Comparison of ENCODE assay signal across 10 cellular contexts in the genomic region with DNA sequence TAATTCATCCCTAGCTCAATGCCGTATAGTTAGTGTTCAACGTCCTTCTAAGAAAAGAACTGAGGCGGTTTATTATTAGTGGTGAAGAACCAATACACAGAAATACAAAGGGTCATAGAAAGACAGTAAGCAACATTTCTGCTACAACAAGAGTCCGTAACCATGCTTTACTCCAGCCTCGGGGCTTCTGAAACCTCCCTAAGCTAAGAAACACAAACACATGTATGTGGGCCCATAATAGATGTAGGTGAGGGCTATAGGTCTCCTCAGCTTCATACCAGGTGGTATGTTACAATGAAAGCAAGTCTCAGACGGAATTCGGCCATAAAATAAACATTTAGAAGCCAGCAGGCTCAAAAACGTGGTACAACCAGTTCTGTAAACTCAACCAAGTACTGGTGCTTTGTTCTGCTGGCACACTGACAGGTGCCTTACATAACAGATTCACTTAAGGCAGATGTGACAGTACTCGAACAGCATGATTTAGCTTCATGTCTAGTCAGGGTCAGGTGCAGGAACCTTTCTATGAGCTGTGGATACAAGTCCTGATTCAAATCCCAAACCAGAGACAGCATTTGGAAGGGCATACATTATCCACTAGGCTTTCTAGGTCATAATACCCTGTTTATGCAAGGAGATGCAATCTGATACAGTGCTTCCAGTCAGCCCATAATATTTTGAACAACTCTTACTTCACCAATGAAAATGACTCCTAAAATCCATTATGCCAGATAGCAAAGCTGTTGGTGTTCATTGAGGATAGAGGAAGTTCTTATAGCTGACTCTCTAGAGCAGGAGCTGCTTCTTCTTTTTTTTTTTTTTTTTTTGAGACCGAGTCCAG.
DNase-seq lines count a peak whose midpoint lies in the region; TF ChIP-seq lines count a peak whose summit lies in the region.
"Had no signal": no experiment of that assay in that cellular context is flagged by ENCODE, and none has a peak within 500 bp of the region (broad histone marks: within the 10 kb centered on the region; RNA-seq: fewer than 3 reads in every experiment).

No MANE protein-coding gene starts in this region.

- no peak overlapping the region for H3K4me3 Mint-ChIP-seq in endothelial cell (ENCODE audit: unreplicated experiment)

- H3K27me3 ChIP-seq in mammary epithelial cell (ENCODE audit: insufficient read depth, low read length) (no peaks in the 10 kb centered on the region), mucosa of stomach (ENCODE audit: control insufficient read depth, insufficient read depth, low read length) (no peaks in the 10 kb centered on the region)
- H3K27me3 ChIP-seq: BLaER1 had no signal

- WGBS in mammary epithelial cell (ENCODE audit: low coverage, missing lambda C conversion rate), result 47% methylated on average over 10 of the region's 10 CpGs

- H3K9ac ChIP-seq in mammary epithelial cell (ENCODE audit: insufficient read depth, low read length) (no peak overlapping the region), mucosa of stomach (ENCODE audit: low read length) (peak overlapping the region; percentile 50)
- H3K9ac ChIP-seq: BLaER1 had no signal

- peak overlapping the region; percentile 46 for H2AFZ ChIP-seq in mammary epithelial cell (ENCODE audit: low read depth, low read length)

- no peaks in the 10 kb centered on the region for H3K4me1 Mint-ChIP-seq in endothelial cell (ENCODE audit: unreplicated experiment)

- H3K4me1 ChIP-seq in mammary epithelial cell (ENCODE audit: insufficient read depth, low read length) (peaks cover 37% of the 10 kb centered on the region), mucosa of stomach (ENCODE audit: control insufficient read depth, insufficient read depth, low read length) (peaks cover 43% of the 10 kb centered on the region)

- intact Hi-C loops in mammary epithelial cell (cut with micrococcal nuclease), result no loop called here

- dilution Hi-C loops in mammary epithelial cell (cut with HindIII; ENCODE audit: low sequenced_read_pairs), result no loop called here

- H3K4me2 ChIP-seq in mammary epithelial cell (ENCODE audit: insufficient read depth, low read depth, low read length), result no peak overlapping the region
- H3K4me2 ChIP-seq: BLaER1 had no signal

- H3K27me3 Mint-ChIP-seq in endothelial cell (ENCODE audit: unreplicated experiment), result peaks cover 1% of the 10 kb centered on the region

- H3K36me3 ChIP-seq in mammary epithelial cell (ENCODE audit: insufficient read depth, low read length) (no peaks in the 10 kb centered on the region), mucosa of stomach (ENCODE audit: control insufficient read depth, insufficient read depth, low read length) (no peaks in the 10 kb centered on the region)

- no peaks in the 10 kb centered on the region for H3K9me3 ChIP-seq in mammary epithelial cell (replicated peaks; ENCODE audit: insufficient read depth, low read length)
- H3K9me3 ChIP-seq in mucosa of stomach (ENCODE audit: control insufficient read depth, low read length), result no peaks in the 10 kb centered on the region

- H3K27ac Mint-ChIP-seq in endothelial cell (ENCODE audit: unreplicated experiment), result no peak overlapping the region

- no peaks in the 10 kb centered on the region for H4K20me1 ChIP-seq in mammary epithelial cell (ENCODE audit: insufficient read depth, low read length)
- H4K20me1 ChIP-seq: BLaER1 had no signal

- H3K27ac ChIP-seq in mammary epithelial cell (ENCODE audit: insufficient read depth, low read depth, low read length), result no peak overlapping the region
- H3K27ac ChIP-seq: BLaER1, SK-N-MC had no signal

- CTCF ChIA-PET in mammary epithelial cell (lab: Charles Lee; ENCODE audit: low non-redundant PET), result no interaction called here

- no peaks in the 10 kb centered on the region for H3K9me3 Mint-ChIP-seq in endothelial cell (ENCODE audit: unreplicated experiment)

- BruUV-seq in mammary epithelial cell (replicated peaks; lab: Mats Ljungman, UMichigan), result no TSS peak

- no peak overlapping the region for H3K4me3 ChIP-seq in mammary epithelial cell (replicated peaks in 1 of 3; ENCODE audit: insufficient read depth in 1 of 3, low read depth in 2 of 3, low read length in 3 of 3)
- H3K4me3 ChIP-seq in mucosa of stomach (ENCODE audit: low read length), result peak overlapping the region; percentile 15
- H3K4me3 ChIP-seq: BLaER1, SK-N-MC had no signal

- in situ Hi-C loops in mammary epithelial cell (cut with MboI; ENCODE audit: low sequenced_read_pairs in 2 of 2), result no loop called here

- no peaks in the 10 kb centered on the region for H3K79me2 ChIP-seq in mammary epithelial cell (ENCODE audit: insufficient read depth, low read length)

- TF ChIP-seq CTCF in mammary epithelial cell (conservative IDR thresholded peaks at IDR 0.05 in 1 of 2, IDR thresholded peaks at IDR 0.05 in 1 of 2; ENCODE audit: extremely low read depth in 1 of 2, insufficient read depth in 1 of 2, low read depth in 1 of 2, low read length in 2 of 2), result no peak
- TF ChIP-seq CTCF in endothelial cell (IDR thresholded peaks at IDR 0.05; ENCODE audit: unreplicated experiment), result no peak

- DNase-seq in Ammon's horn (ENCODE audit: low spot score), result peak; percentile 47
- DNase-seq in NCI-H2196 (lab: John Stamatoyannopoulos, UW; ENCODE audit: unreplicated experiment), result peak; percentile 41
- DNase-seq in mammary epithelial cell, result peak; percentile 32
- no peak for DNase-seq in endothelial cell (ENCODE audit: low spot score)
- DNase-seq in kidney tubule cell (ENCODE audit: low spot score), result no peak
- DNase-seq in GM19240 (ENCODE audit: insufficient read length, low spot score), result no peak
- DNase-seq in SK-N-DZ (ENCODE audit: low spot score), result no peak

- no peaks in the 10 kb centered on the region for H3K36me3 Mint-ChIP-seq in endothelial cell (ENCODE audit: low read depth, unreplicated experiment)

Comparison
In these comparisons a context has a peak if more than half of its experiments do, and no peak if none do; other contexts are left out.
1. DNase-seq: peak in Ammon's horn (single experiment), NCI-H2196 (single experiment) and mammary epithelial cell (single experiment); none in endothelial cell (single experiment), kidney tubule cell (single experiment), GM19240 (single experiment) and SK-N-DZ (single experiment).